8 cellular contexts compared by ENCODE assay signal in genomic region chr17:60135160-60135950, GRCh38. TPM values are rescaled to one million over a fixed set of nuclear protein-coding genes. Genes with fewer than 3 reads are reported as not detected.
DNase-seq lines count a peak whose midpoint lies in the region; ATAC-seq and TF ChIP-seq lines count a peak whose summit lies in the region.

No MANE protein-coding gene starts in this region.

- DNase-seq in D341Med (ENCODE audit: low spot score), result peak; percentile 100
- peak; percentile 100 for DNase-seq in HuH-7 (ENCODE audit: low spot score)
- DNase-seq in RPMI8226, result peak; percentile 83
- peak; percentile 94 for DNase-seq in activated effector memory CD4-positive, alpha-beta T cell treated with anti-CD3 and anti-CD28 coated beads, Interleukin-2, amount 50 U/mL, for 16 hours
- peak; percentile 78 for DNase-seq in fibroblast of the conjunctiva (ENCODE audit: low read depth)
- peak; percentile 87 to 90 for DNase-seq in stimulated activated naive CD8-positive, alpha-beta T cell treated with anti-CD3 and anti-CD28 coated beads, Interleukin-15, amount 100 ng/mL, for 72 hours

- peaks cover 45% of the 10 kb centered on the region for H3K4me1 Mint-ChIP-seq in stimulated activated naive CD8-positive, alpha-beta T cell treated with anti-CD3 and anti-CD28 coated beads, Interleukin-15, amount 100 ng/mL, for 72 hours

- H3K4me3 Mint-ChIP-seq in stimulated activated naive CD8-positive, alpha-beta T cell treated with anti-CD3 and anti-CD28 coated beads, Interleukin-15, amount 100 ng/mL, for 72 hours, result peak overlapping the region; percentile 89 to 100

- peak overlapping the region; percentile 40 for H3K27ac ChIP-seq in neural cell (ENCODE audit: low read length)

- peak overlapping the region; percentile 64 for H3K9ac ChIP-seq in neural cell (ENCODE audit: low read length)

- peak; percentile 86 for ATAC-seq in GM21390 (IDR thresholded peaks at IDR 0.05; ENCODE audit: unreplicated experiment)
- peak; percentile 98 for ATAC-seq in stimulated activated naive CD8-positive, alpha-beta T cell treated with anti-CD3 and anti-CD28 coated beads, Interleukin-15, amount 100 ng/mL, for 72 hours

- peak overlapping the region; percentile 95 to 96 for H3K27ac Mint-ChIP-seq in stimulated activated naive CD8-positive, alpha-beta T cell treated with anti-CD3 and anti-CD28 coated beads, Interleukin-15, amount 100 ng/mL, for 72 hours

- peak overlapping the region; percentile 54 for H2AFZ ChIP-seq in neural cell (ENCODE audit: low read depth, low read length)

- H3F3A ChIP-seq in neural cell (ENCODE audit: insufficient read depth, low read length, poor library complexity, severe bottlenecking), result no peaks in the 10 kb centered on the region

- no peaks in the 10 kb centered on the region for H3K9me3 ChIP-seq in neural cell (ENCODE audit: low read length)

- H3K79me2 ChIP-seq in neural cell (replicated peaks; ENCODE audit: insufficient read depth, low read length), result no peaks in the 10 kb centered on the region

- peak; percentile 30 for TF ChIP-seq CTCF in neural cell (IDR thresholded peaks at IDR 0.05; ENCODE audit: poor library complexity, severe bottlenecking)

- H3K27me3 ChIP-seq in neural cell (ENCODE audit: insufficient read depth, low read depth, low read length), result peaks cover 34% of the 10 kb centered on the region

- peak overlapping the region; percentile 91 for H3K4me3 ChIP-seq in neural cell (ENCODE audit: low read length)

- H3K4me2 ChIP-seq in neural cell (ENCODE audit: low read length), result peak overlapping the region; percentile 65

- H3K36me3 ChIP-seq in neural cell (ENCODE audit: insufficient read depth, low read length), result no peaks in the 10 kb centered on the region

- H4K20me1 ChIP-seq in neural cell (ENCODE audit: insufficient read depth), result no peaks in the 10 kb centered on the region

- H3K27me3 Mint-ChIP-seq in stimulated activated naive CD8-positive, alpha-beta T cell treated with anti-CD3 and anti-CD28 coated beads, Interleukin-15, amount 100 ng/mL, for 72 hours, result peaks cover 49% of the 10 kb centered on the region

- H3K9me3 Mint-ChIP-seq in stimulated activated naive CD8-positive, alpha-beta T cell treated with anti-CD3 and anti-CD28 coated beads, Interleukin-15, amount 100 ng/mL, for 72 hours, result peaks cover 6 to 7% of the 10 kb centered on the region in 2 donors

- peak; percentile 55 for TF ChIP-seq EP300 in neural cell (conservative IDR thresholded peaks at IDR 0.05; ENCODE audit: poor library complexity, severe bottlenecking)

- H3K9me2 ChIP-seq in neural cell (ENCODE audit: insufficient read depth, low read length), result no peaks in the 10 kb centered on the region

- TF ChIP-seq RAD21 in neural cell (conservative IDR thresholded peaks at IDR 0.05), result peak; percentile 45

TF ChIP-seq in neural cell, 6 proteins besides CTCF, POLR2A, EP300 and RAD21:
- peak; percentile 74 for TF ChIP-seq POLR2AphosphoS5 (IDR thresholded peaks at IDR 0.05)
- TF ChIP-seq TAF1 (IDR thresholded peaks at IDR 0.05; ENCODE audit: low read depth), result peak; percentile 43
- TF ChIP-seq EZH2 (IDR thresholded peaks at IDR 0.05; ENCODE audit: borderline replicate concordance, insufficient read depth, low read length, poor library complexity, severe bottlenecking), result no peak
- peak; percentile 39 for TF ChIP-seq SMC3 (conservative IDR thresholded peaks at IDR 0.05; ENCODE audit: poor library complexity)
- TF ChIP-seq MXI1 (conservative IDR thresholded peaks at IDR 0.05; ENCODE audit: poor library complexity, severe bottlenecking), result peak; percentile 83
- TF ChIP-seq REST (IDR thresholded peaks at IDR 0.05; ENCODE audit: borderline replicate concordance), result no peak
TF ChIP-seq in neural cell: peak in this region for 4.

RNA-seq across cellular contexts. Expression of gene CA4, which starts 14.4 kb away (rescaled TPM):
- not detected in 2 replicates for polyA plus RNA-seq in neural cell
- polyA minus RNA-seq in neural cell, result not detected in 2 replicates

RNA-seq across cellular contexts. Expression of gene HEATR6, which starts 56.6 kb away (rescaled TPM):
- polyA plus RNA-seq in neural cell, result 24.8 and 26.9 TPM in 2 replicates
- 40.2 and 46.3 TPM in 2 replicates for polyA minus RNA-seq in neural cell

Comparison
In these comparisons a context has a peak if more than half of its experiments do, and no peak if none do; other contexts are left out.
1. Peak in every context shown above with its lines: DNase-seq, ATAC-seq, H3K4me3 ChIP-seq and H3K27ac ChIP-seq.